In the genomic region with DNA sequence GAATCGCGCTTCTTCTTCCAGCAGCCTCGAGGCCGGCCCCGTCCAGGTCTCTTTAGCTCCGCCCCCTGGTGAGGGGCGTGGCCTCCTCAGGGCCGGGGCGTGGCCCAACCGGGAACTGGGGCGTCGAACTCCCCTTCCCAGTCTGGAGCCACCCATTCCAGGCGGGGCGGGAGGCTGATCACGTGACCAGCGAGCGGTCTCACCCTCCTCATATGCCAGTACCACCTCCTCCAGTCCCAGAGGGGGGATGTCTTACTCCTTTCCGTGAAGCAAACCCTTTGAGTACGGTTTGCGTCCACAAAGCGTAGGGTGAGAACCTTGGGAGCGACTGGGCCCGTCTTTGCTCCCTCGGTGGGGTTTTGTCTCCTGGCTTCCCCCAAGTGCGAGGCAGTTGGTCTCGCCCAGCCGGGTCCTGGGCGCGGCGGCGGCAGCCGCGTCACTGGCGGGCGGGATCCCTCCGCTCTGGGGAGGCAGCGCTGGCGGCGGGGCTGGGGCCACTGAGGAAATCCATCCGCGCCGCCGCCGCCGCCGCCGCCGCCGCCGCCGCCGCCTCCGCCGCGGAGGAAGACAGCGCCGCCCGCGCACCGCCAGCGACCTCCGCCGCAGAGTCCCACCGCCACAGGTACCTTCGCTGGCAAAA, we compare ENCODE assay signal across 8 cellular contexts. TPM values are rescaled to one million over a fixed set of nuclear protein-coding genes. Genes with fewer than 3 reads are reported as not detected.
DNase-seq lines count a peak whose midpoint lies in the region; ATAC-seq, FAIRE-seq and TF ChIP-seq lines count a peak whose summit lies in the region.

A gene (plus strand): TSS at position 439 of the 640 bp plus-strand sequence. CDS start 2,526 bp downstream, outside the sequence.

- 0 out of 2 replicates have a peak, but pooled peaks cover 2% of the 10 kb centered on the region for H3K9me1 ChIP-seq in IMR-90 (ENCODE audit: insufficient read depth, low read length)

- 0% methylated on average over 11 of the region's 65 CpGs; no CpG with 5 or more reads in 1 of the 2 experiments for WGBS in IMR-90 (ENCODE audit: extremely low coverage in 2 of 2, insufficient read length in 1 of 2), 2 experiments

- H3K27me3 ChIP-seq in IMR-90 (ENCODE audit: control insufficient read depth, insufficient read depth, low read length) = no peaks in the 10 kb centered on the region
- no peaks in the 10 kb centered on the region for H3K27me3 ChIP-seq in mononuclear cell (ENCODE audit: insufficient read depth, low read length)

- H2BK20ac ChIP-seq in IMR-90 (ENCODE audit: low read depth, low read length) = peak within 1 kb of the TSS; percentile 100

- no peak for FAIRE-seq in D721Med (lab: Jason Lieb, UNC)

- H3K18ac ChIP-seq in IMR-90 (ENCODE audit: low read depth, low read length) = peak within 1 kb of the TSS; percentile 98

- peak within 1 kb of the TSS; percentile 100 for H3K14ac ChIP-seq in IMR-90 (replicated peaks; ENCODE audit: low read depth, low read length)

- ATAC-seq in GM21528 (IDR thresholded peaks at IDR 0.05; ENCODE audit: low FRiP score, unreplicated experiment) (peak; percentile 56), IMR-90 (ENCODE audit: low read depth) (peak; percentile 86)

- H4K91ac ChIP-seq in IMR-90 (ENCODE audit: insufficient read depth, low read depth, low read length) = peak within 1 kb of the TSS; percentile 100

- peak within 1 kb of the TSS; percentile 85 for H3K4me3 ChIP-seq in IMR-90 (ENCODE audit: insufficient read depth, low read depth, low read length)
- H3K4me3 ChIP-seq in mononuclear cell (ENCODE audit: low read length) = peak within 1 kb of the TSS; percentile 95

- H2AK9ac ChIP-seq in IMR-90 (replicated peaks; ENCODE audit: low read depth, low read length, poor library complexity) = peak within 1 kb of the TSS; percentile 99

- H2BK120ac ChIP-seq in IMR-90 (ENCODE audit: low read depth, low read length) = peak within 1 kb of the TSS; percentile 100

- peak within 1 kb of the TSS; percentile 83 for H3K4me2 ChIP-seq in IMR-90 (ENCODE audit: low read depth, low read length)

- H4K20me1 ChIP-seq in IMR-90 (ENCODE audit: insufficient read depth, low read length) = peaks cover 32% of the 10 kb centered on the region

- H2AFZ ChIP-seq in IMR-90 (replicated peaks; ENCODE audit: low read length, poor library complexity) = peak within 1 kb of the TSS; percentile 100

- H4K8ac ChIP-seq in IMR-90 (ENCODE audit: low read depth in 2 of 2, low read length in 2 of 2) = peak within 1 kb of the TSS; percentile 70 to 100

- TF ChIP-seq CTCF in D721Med (IDR thresholded peaks at IDR 0.05; ENCODE audit: insufficient read depth, missing control alignments) (no peak), IMR-90 (conservative IDR thresholded peaks at IDR 0.05; ENCODE audit: low read depth, low read length) (no peak)

- peak within 1 kb of the TSS; percentile 97 for H3K27ac ChIP-seq in IMR-90 (ENCODE audit: insufficient read depth, low read length)

- DNase-seq in D721Med (ENCODE audit: insufficient read length, low spot score) (peak; percentile 82), IMR-90 (peak; percentile 99), OCI-M1 (lab: John Stamatoyannopoulos, UW) (peak; percentile 100), activated T-cell treated with anti-CD3 and anti-CD28 coated beads for 24 hours (ENCODE audit: low read depth) (peak; percentile 99), epidermal melanocyte (ENCODE audit: insufficient read length, low spot score) (peak; percentile 96)
- peak; percentile 94 to 95 for DNase-seq in stimulated activated CD8-positive, alpha-beta memory T cell treated with anti-CD3 and anti-CD28 coated beads, Interleukin-4, amount 100 ng/mL, for 1 hour (ENCODE audit: low read depth in 2 of 2, low spot score in 1 of 2)

- no peak for TF ChIP-seq RAD21 in IMR-90 (IDR thresholded peaks at IDR 0.05; ENCODE audit: low read length)

- CTCF ChIA-PET in IMR-90 (lab: Yijun Ruan, JAX) = interaction anchor here (0.6 kb wide), 2 partner anchors 61 kb away, joined by 3 read pairs; a partner anchor contains a TSS

- dilution Hi-C loops in IMR-90 (cut with HindIII; ENCODE audit: low sequenced_read_pairs, unreplicated experiment) = no loop called here

- intact Hi-C loops in IMR-90 (cut with micrococcal nuclease) = loop anchor here (1.0 to 2.0 kb wide), 3 partner anchors 61 to 87 kb away; a partner anchor contains a TSS

- TF ChIP-seq POLR2A in IMR-90 (IDR thresholded peaks at IDR 0.05; ENCODE audit: low read depth, low read length) = peak; percentile 25; the same call in 1 of the 2 replicates

- in situ Hi-C loops in IMR-90 (cut with MboI; ENCODE audit: low sequenced_read_pairs) = loop anchor here (10.0 kb wide), 1 partner anchor 199 kb away; a partner anchor contains a TSS

- no peaks in the 10 kb centered on the region for H3K9me3 ChIP-seq in IMR-90 (ENCODE audit: control insufficient read depth, insufficient read depth, low read length)
- no peaks in the 10 kb centered on the region for H3K9me3 ChIP-seq in mononuclear cell (ENCODE audit: low read depth, low read length)

- H3K4ac ChIP-seq in IMR-90 (ENCODE audit: low read depth, low read length) = peak within 1 kb of the TSS; percentile 100

- H4K5ac ChIP-seq in IMR-90 (ENCODE audit: low read depth, low read length) = peak within 1 kb of the TSS; percentile 88

- peaks cover 19% of the 10 kb centered on the region for H3K36me3 ChIP-seq in IMR-90 (ENCODE audit: control insufficient read depth, insufficient read depth, low read length)

- peak within 1 kb of the TSS; percentile 100 for H2BK15ac ChIP-seq in IMR-90 (ENCODE audit: low read depth, low read length)

- peak within 1 kb of the TSS; percentile 94 for H2AK5ac ChIP-seq in IMR-90 (ENCODE audit: low read depth, low read length)

- peak within 1 kb of the TSS; percentile 98 for H3K9ac ChIP-seq in IMR-90 (ENCODE audit: low read depth, low read length)

- H3K4me1 ChIP-seq in IMR-90 (ENCODE audit: control insufficient read depth, insufficient read depth, low read length) (peaks cover 4% of the 10 kb centered on the region; the same call in 1 of the 2 replicates), mononuclear cell (ENCODE audit: insufficient read depth, low read length) (peaks cover 29% of the 10 kb centered on the region)

- H3K56ac ChIP-seq in IMR-90 (ENCODE audit: extremely low read depth, insufficient read depth, low read length) = peak within 1 kb of the TSS; percentile 100

- no TSS peak for BruUV-seq in IMR-90 (replicated peaks; lab: Mats Ljungman, UMichigan)

- H2BK5ac ChIP-seq in IMR-90 (ENCODE audit: low read depth, low read length, poor library complexity, severe bottlenecking) = peak within 1 kb of the TSS; percentile 98

- POLR2A ChIA-PET in IMR-90 (lab: Charles Lee; ENCODE audit: unreplicated experiment) = interaction anchor here (0.6 kb wide), 1 partner anchor 89 kb away, joined by 3 read pairs; no protein-coding TSS in a partner anchor

- peak within 1 kb of the TSS; percentile 100 for H3K23ac ChIP-seq in IMR-90 (ENCODE audit: low read depth, low read length)

- H3K79me1 ChIP-seq in IMR-90 (ENCODE audit: low read depth in 1 of 2, low read length in 2 of 2) = peaks cover 9 to 26% of the 10 kb centered on the region in 2 experiments

TF ChIP-seq in IMR-90, 13 proteins besides CTCF, POLR2A, EP300 and RAD21:
- TF ChIP-seq SMC3 (IDR thresholded peaks at IDR 0.05; ENCODE audit: low read depth, low read length) (no peak), RCOR1 (IDR thresholded peaks at IDR 0.05; ENCODE audit: insufficient replicate concordance, low read length) (peak; percentile 11), FOS (IDR thresholded peaks at IDR 0.05; ENCODE audit: low read depth, low read length) (0 out of 2 replicates have a peak, but pooled peaks have one; percentile 16), BHLHE40 (IDR thresholded peaks at IDR 0.05; ENCODE audit: low read depth, low read length) (peak; percentile 99), MAZ (IDR thresholded peaks at IDR 0.05; ENCODE audit: borderline replicate concordance, low read depth, low read length) (peak; percentile 75; the same call in 1 of the 2 replicates), CHD1 (IDR thresholded peaks at IDR 0.05; ENCODE audit: low read depth, low read length) (peak; percentile 99; the same call in 1 of the 2 replicates)
- TF ChIP-seq, protein P1, sequence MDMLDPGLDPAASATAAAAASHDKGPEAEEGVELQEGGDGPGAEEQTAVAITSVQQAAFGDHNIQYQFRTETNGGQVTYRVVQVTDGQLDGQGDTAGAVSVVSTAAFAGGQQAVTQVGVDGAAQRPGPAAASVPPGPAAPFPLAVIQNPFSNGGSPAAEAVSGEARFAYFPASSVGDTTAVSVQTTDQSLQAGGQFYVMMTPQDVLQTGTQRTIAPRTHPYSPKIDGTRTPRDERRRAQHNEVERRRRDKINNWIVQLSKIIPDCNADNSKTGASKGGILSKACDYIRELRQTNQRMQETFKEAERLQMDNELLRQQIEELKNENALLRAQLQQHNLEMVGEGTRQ (IDR thresholded peaks at IDR 0.05; ENCODE audit: low read depth, low read length) = peak; percentile 98
- TF ChIP-seq, protein P2, sequence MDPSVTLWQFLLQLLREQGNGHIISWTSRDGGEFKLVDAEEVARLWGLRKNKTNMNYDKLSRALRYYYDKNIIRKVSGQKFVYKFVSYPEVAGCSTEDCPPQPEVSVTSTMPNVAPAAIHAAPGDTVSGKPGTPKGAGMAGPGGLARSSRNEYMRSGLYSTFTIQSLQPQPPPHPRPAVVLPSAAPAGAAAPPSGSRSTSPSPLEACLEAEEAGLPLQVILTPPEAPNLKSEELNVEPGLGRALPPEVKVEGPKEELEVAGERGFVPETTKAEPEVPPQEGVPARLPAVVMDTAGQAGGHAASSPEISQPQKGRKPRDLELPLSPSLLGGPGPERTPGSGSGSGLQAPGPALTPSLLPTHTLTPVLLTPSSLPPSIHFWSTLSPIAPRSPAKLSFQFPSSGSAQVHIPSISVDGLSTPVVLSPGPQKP (IDR thresholded peaks at IDR 0.05; ENCODE audit: borderline replicate concordance, low read depth, low read length) = no peak

RNA-seq across cellular contexts. Expression of the gene that starts here (rescaled TPM):
- 62.0 and 67.5 TPM in 2 replicates for total RNA-seq in IMR-90 (2012; rRNA removed)
- polyA plus RNA-seq in IMR-90 (2012; rRNA removed) = 245 and 279 TPM in 2 replicates
- polyA plus RNA-seq in IMR-90 (2012; cell fraction: cytosol; rRNA removed) = 186 and 472 TPM in 2 replicates
- polyA plus RNA-seq in IMR-90 (2012; cell fraction: nucleus; rRNA removed; ENCODE audit: low replicate concordance) = 166 and 348 TPM in 2 replicates
- total RNA-seq in mononuclear cell = 82.2 TPM

Comparison
In these comparisons a context has a peak if more than half of its experiments do, and no peak if none do; other contexts are left out.
1. Peak in every context shown above with its lines: DNase-seq, ATAC-seq, H3K4me3 ChIP-seq and H3K27ac ChIP-seq.